Comparison of ENCODE assay signal across 1 cellular context in genomic region chr2:1489486-1489885, GRCh38.
TF ChIP-seq lines count a peak whose summit lies in the region.

No MANE protein-coding gene starts in this region.

TF ChIP-seq in SK-N-SH, 30 proteins besides CTCF, POLR2A, EP300 and RAD21:
- TF ChIP-seq USF2 (IDR thresholded peaks at IDR 0.05; ENCODE audit: borderline replicate concordance, low read depth, low read length) = no peak
- TF ChIP-seq JUND (IDR thresholded peaks at IDR 0.05) = no peak
- no peak for TF ChIP-seq PBX3 (IDR thresholded peaks at IDR 0.05)
- no peak for TF ChIP-seq REST (IDR thresholded peaks at IDR 0.05; ENCODE audit: low read depth, low read length)
